Comparison of ENCODE assay signal across 11 cellular contexts in the genomic region with DNA sequence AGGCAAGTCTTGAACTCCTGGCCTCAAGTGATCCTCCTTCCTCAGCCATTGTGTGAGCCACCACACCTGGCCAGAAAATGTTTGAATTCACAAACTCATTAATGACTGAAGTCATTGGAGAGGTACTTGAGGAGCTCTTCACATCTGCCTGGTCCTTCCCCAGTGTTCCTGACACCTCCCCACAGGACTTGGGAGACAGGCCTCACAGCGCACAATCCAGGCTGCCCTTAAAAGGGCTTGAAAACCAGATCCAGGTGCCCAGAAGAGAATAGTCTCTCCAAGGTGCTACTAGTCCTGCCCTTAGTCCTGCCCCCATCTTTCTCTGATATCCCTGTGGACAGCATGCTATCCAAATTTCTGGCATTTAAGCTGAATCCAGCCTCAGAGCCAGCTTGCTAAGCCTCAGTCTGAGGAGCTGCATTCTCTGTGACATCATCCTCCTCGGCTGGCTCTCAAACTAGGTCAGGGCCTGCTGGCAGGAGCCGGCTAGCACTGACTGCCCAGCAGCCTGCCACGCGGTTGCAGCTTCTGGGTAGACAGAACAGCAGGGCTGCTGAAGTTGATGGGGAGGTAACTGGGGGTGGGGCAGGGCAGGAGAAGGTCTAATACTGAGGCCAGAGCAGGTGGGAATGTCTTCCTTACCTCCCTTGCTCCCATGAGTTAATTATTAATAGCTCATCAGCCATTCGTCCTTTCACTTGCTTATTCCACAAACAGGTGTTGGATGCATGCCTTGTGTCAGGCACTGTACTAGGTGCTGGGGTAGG. TPM values are rescaled to one million over a fixed set of nuclear protein-coding genes. Genes with fewer than 3 reads are reported as not detected.
DNase-seq lines count a peak whose midpoint lies in the region; ATAC-seq and TF ChIP-seq lines count a peak whose summit lies in the region.
"Had no signal": no experiment of that assay in that cellular context is flagged by ENCODE, and none has a peak within 500 bp of the region (broad histone marks: within the 10 kb centered on the region; RNA-seq: fewer than 3 reads in every experiment).

No MANE protein-coding gene starts in this region.

- H3K27me3 Mint-ChIP-seq in Calu3 (ENCODE audit: unreplicated experiment) (no peaks in the 10 kb centered on the region), endothelial cell (ENCODE audit: unreplicated experiment) (no peaks in the 10 kb centered on the region)
- H3K27me3 Mint-ChIP-seq in activated naive CD4-positive, alpha-beta T cell treated with anti-CD3 and anti-CD28 coated beads for 36 hours (ENCODE audit: low read depth): peaks cover 15% of the 10 kb centered on the region

- no peak for TF ChIP-seq CTCF in Calu3 (IDR thresholded peaks at IDR 0.05; ENCODE audit: unreplicated experiment)
- TF ChIP-seq CTCF in foreskin fibroblast (IDR thresholded peaks at IDR 0.05; ENCODE audit: low read depth, low read length): no peak
- no peak for TF ChIP-seq CTCF in omental fat pad (IDR thresholded peaks at IDR 0.05)
- no peak for TF ChIP-seq CTCF in endothelial cell (IDR thresholded peaks at IDR 0.05; ENCODE audit: unreplicated experiment)

- CTCF ChIA-PET in Calu3 (lab: Charles Lee): interaction anchor here (0.6 kb wide), 2 partner anchors 272 to 1777 kb away, joined by 4 read pairs; no protein-coding TSS in a partner anchor
- CTCF ChIA-PET in activated naive CD4-positive, alpha-beta T cell treated with anti-CD3 and anti-CD28 coated beads for 36 hours (lab: Charles Lee): no interaction called here

- H3K27ac Mint-ChIP-seq in Calu3 (ENCODE audit: unreplicated experiment): no peak overlapping the region
- no peak overlapping the region for H3K27ac Mint-ChIP-seq in endothelial cell (ENCODE audit: unreplicated experiment)
- no peak overlapping the region for H3K27ac Mint-ChIP-seq in activated naive CD4-positive, alpha-beta T cell treated with anti-CD3 and anti-CD28 coated beads for 36 hours
- H3K27ac Mint-ChIP-seq: activated naive CD4-positive, alpha-beta T cell treated with anti-CD3 and anti-CD28 coated beads, Interleukin-2, amount 50 U/mL, for 72 hours; CD8-positive, alpha-beta T cell had no signal

- H3K36me3 Mint-ChIP-seq in Calu3 (ENCODE audit: insufficient read depth, unreplicated experiment) (no peaks in the 10 kb centered on the region), endothelial cell (ENCODE audit: low read depth, unreplicated experiment) (no peaks in the 10 kb centered on the region)
- no peaks in the 10 kb centered on the region for H3K36me3 Mint-ChIP-seq in activated naive CD4-positive, alpha-beta T cell treated with anti-CD3 and anti-CD28 coated beads for 36 hours (ENCODE audit: low read depth)
- H3K36me3 Mint-ChIP-seq: activated naive CD4-positive, alpha-beta T cell treated with anti-CD3 and anti-CD28 coated beads, Interleukin-2, amount 50 U/mL, for 72 hours; CD8-positive, alpha-beta T cell had no signal

- ATAC-seq in omental fat pad (ENCODE audit: low FRiP score) (peak; percentile 58), HG03097 (IDR thresholded peaks at IDR 0.05; ENCODE audit: low FRiP score, unreplicated experiment) (no peak)
- ATAC-seq: activated naive CD4-positive, alpha-beta T cell treated with anti-CD3 and anti-CD28 coated beads, Interleukin-2, amount 50 U/mL, for 72 hours; CD8-positive, alpha-beta T cell had no signal

- H3K4me3 Mint-ChIP-seq in Calu3 (ENCODE audit: low read depth, unreplicated experiment) (no peak overlapping the region), endothelial cell (ENCODE audit: unreplicated experiment) (no peak overlapping the region)
- H3K4me3 Mint-ChIP-seq in activated naive CD4-positive, alpha-beta T cell treated with anti-CD3 and anti-CD28 coated beads for 36 hours: no peak overlapping the region
- H3K4me3 Mint-ChIP-seq: CD8-positive, alpha-beta T cell had no signal

- DNase-seq in Calu3 (peak; percentile 4), NCI-H2196 (lab: John Stamatoyannopoulos, UW; ENCODE audit: unreplicated experiment) (peak; percentile 26), foreskin fibroblast (peak; percentile 55 to 65), omental fat pad (ENCODE audit: low spot score) (no peak), endothelial cell (ENCODE audit: low spot score) (no peak), NCI-H1048 (lab: John Stamatoyannopoulos, UW) (no peak)
- DNase-seq in activated naive CD4-positive, alpha-beta T cell treated with anti-CD3 and anti-CD28 coated beads for 36 hours: no peak
- DNase-seq: CD8-positive, alpha-beta T cell; stimulated activated CD4-positive, alpha-beta T cell treated with anti-CD3 and anti-CD28 coated beads, Interleukin-2, amount 100 ng/mL, for 48 hours had no signal

- intact Hi-C loops in Calu3 (cut with micrococcal nuclease; ENCODE audit: unreplicated experiment): no loop called here
- intact Hi-C loops in activated naive CD4-positive, alpha-beta T cell treated with anti-CD3 and anti-CD28 coated beads for 36 hours (cut with micrococcal nuclease): no loop called here

- peaks cover 4% of the 10 kb centered on the region for H3K9me3 Mint-ChIP-seq in Calu3 (ENCODE audit: low read depth, unreplicated experiment)
- H3K9me3 Mint-ChIP-seq in endothelial cell (ENCODE audit: unreplicated experiment): no peaks in the 10 kb centered on the region
- peaks cover 2% of the 10 kb centered on the region for H3K9me3 Mint-ChIP-seq in activated naive CD4-positive, alpha-beta T cell treated with anti-CD3 and anti-CD28 coated beads for 36 hours

- H3K4me3 ChIP-seq in foreskin fibroblast (ENCODE audit: low read depth in 1 of 2, low read length in 2 of 2): no peak overlapping the region

- no TSS peak for BruUV-seq in Calu3 (replicated peaks; lab: Mats Ljungman, UMichigan)

- H3K4me1 Mint-ChIP-seq in Calu3 (ENCODE audit: low read depth, unreplicated experiment): peaks cover 26% of the 10 kb centered on the region
- peaks cover 7% of the 10 kb centered on the region for H3K4me1 Mint-ChIP-seq in endothelial cell (ENCODE audit: unreplicated experiment)
- no peaks in the 10 kb centered on the region for H3K4me1 Mint-ChIP-seq in activated naive CD4-positive, alpha-beta T cell treated with anti-CD3 and anti-CD28 coated beads for 36 hours (ENCODE audit: low read depth)

RNA-seq across cellular contexts. Expression of gene NECTIN1, which starts 35.3 kb away (rescaled TPM):
- total RNA-seq in Calu3 (2022) (22.1 and 28.5 TPM in 2 replicates), omental fat pad (1 to 10 TPM; 2.2 to 4.3 (median 2.5) TPM), endothelial cell (ENCODE audit: unreplicated experiment) (17.9 TPM)
- total RNA-seq in activated naive CD4-positive, alpha-beta T cell treated with anti-CD3 and anti-CD28 coated beads for 36 hours: 1 to 10 TPM; 2.0 to 2.5 TPM

Comparison
In these comparisons a context has a peak if more than half of its experiments do, and no peak if none do; other contexts are left out.
1. DNase-seq: peak in Calu3 (single experiment), NCI-H2196 (single experiment) and foreskin fibroblast (2 of 2); none in omental fat pad (single experiment), endothelial cell (single experiment), NCI-H1048 (single experiment) and activated naive CD4-positive, alpha-beta T cell treated with anti-CD3 and anti-CD28 coated beads for 36 hours (single experiment).